In genomic region chr1:244349581-244350001, GRCh38 we compare ENCODE assay signal across 1 cellular context.
TF ChIP-seq lines count a peak whose summit lies in the region.

No MANE protein-coding gene starts in this region.

TF ChIP-seq in SK-N-SH, 30 proteins besides CTCF, POLR2A, EP300 and RAD21 (continued from another document):
- TF ChIP-seq PBX3 (IDR thresholded peaks at IDR 0.05) (peak; percentile 97), MEF2A (IDR thresholded peaks at IDR 0.05; ENCODE audit: borderline replicate concordance, low read depth) (no peak), ZBTB33 (IDR thresholded peaks at IDR 0.05; ENCODE audit: borderline replicate concordance, low read depth) (peak; percentile 71), FOSL2 (IDR thresholded peaks at IDR 0.05; ENCODE audit: borderline replicate concordance, low read depth) (peak; percentile 80), RCOR1 (IDR thresholded peaks at IDR 0.05; ENCODE audit: low read length) (no peak), JUND (IDR thresholded peaks at IDR 0.05) (peak; percentile 88), MXI1 (IDR thresholded peaks at IDR 0.05; ENCODE audit: low read depth, low read length) (no peak), EZH2phosphoT487 (IDR thresholded peaks at IDR 0.05; ENCODE audit: borderline replicate concordance, low read depth) (no peak), TCF12 (IDR thresholded peaks at IDR 0.05) (peak; percentile 82), POLR2AphosphoS5 (IDR thresholded peaks at IDR 0.05; ENCODE audit: low read depth, low read length) (peak; percentile 41; the same call in 1 of the 2 replicates), TAF1 (IDR thresholded peaks at IDR 0.05; ENCODE audit: borderline replicate concordance, low read depth, low read length) (no peak)
